In genomic region chr2:160214461-160215055, GRCh38 we compare ENCODE assay signal across 12 cellular contexts. TPM values are rescaled to one million over a fixed set of nuclear protein-coding genes. Genes with fewer than 3 reads are reported as not detected.
DNase-seq lines count a peak whose midpoint lies in the region; ATAC-seq and TF ChIP-seq lines count a peak whose summit lies in the region.
"Had no signal": no experiment of that assay in that cellular context is flagged by ENCODE, and none has a peak within 500 bp of the region (broad histone marks: within the 10 kb centered on the region; RNA-seq: fewer than 3 reads in every experiment).

No MANE protein-coding gene starts in this region.

- POLR2A ChIA-PET in activated CD8-positive, alpha-beta T cell treated with anti-CD3 and anti-CD28 coated beads for 36 hours (lab: Charles Lee): no interaction called here

- TF ChIP-seq CTCF in activated CD8-positive, alpha-beta T cell treated with anti-CD3 and anti-CD28 coated beads for 36 hours (IDR thresholded peaks at IDR 0.05): no peak

- no peak overlapping the region for H3K27ac Mint-ChIP-seq in activated T-helper 2 cell treated with anti-CD3 and anti-CD28 coated beads, Interferon-gamma antibody, Interleukin-2, Interleukin-4, amounts not matched to agents 10 μg/mL and 5 μg/mL and 100 μg/mL, durations not matched to agents 14 hours and 24 hours and 36 hours
- no peak overlapping the region for H3K27ac Mint-ChIP-seq in activated CD8-positive, alpha-beta T cell treated with anti-CD3 and anti-CD28 coated beads for 36 hours
- H3K27ac Mint-ChIP-seq: activated naive CD8-positive, alpha-beta T cell treated with anti-CD3 and anti-CD28 coated beads, Interleukin-2, amount 10 ng/mL, durations not matched to agents 7 days and 5 days; naive B cell had no signal

- DNase-seq in ACHN (peak; percentile 97), HS-5 (ENCODE audit: low read depth) (peak; percentile 79), amniotic stem cell (lab: John Stamatoyannopoulos, UW) (peak; percentile 29), kidney glomerular epithelial cell (lab: John Stamatoyannopoulos, UW) (peak; percentile 91), caudate nucleus (lab: John Stamatoyannopoulos, UW) (no peak), NCI-H510A treated with DMSO at 0.1 percent for 48 hours (lab: John Stamatoyannopoulos, UW) (no peak)
- no peak for DNase-seq in activated T-helper 2 cell treated with anti-CD3 and anti-CD28 coated beads, Interferon-gamma antibody, Interleukin-2, Interleukin-4, amounts not matched to agents 10 μg/mL and 5 μg/mL and 100 μg/mL, durations not matched to agents 14 hours and 24 hours and 36 hours (ENCODE audit: low spot score)
- DNase-seq in activated CD8-positive, alpha-beta T cell treated with anti-CD3 and anti-CD28 coated beads for 36 hours: no peak
- DNase-seq: activated naive CD8-positive, alpha-beta T cell treated with anti-CD3 and anti-CD28 coated beads, Interleukin-2, amount 10 ng/mL, durations not matched to agents 7 days and 5 days; DMS79 treated with DMSO at 0.1 percent for 48 hours; naive B cell; substantia nigra had no signal

- in situ Hi-C loops in ACHN (cut with HindIII; ENCODE audit: low pct_ligation_motif_present, low pct_unique_long_range_greater_than_20kb, low sequenced_read_pairs): no loop called here

- intact Hi-C loops in activated T-helper 2 cell treated with anti-CD3 and anti-CD28 coated beads, Interferon-gamma antibody, Interleukin-2, Interleukin-4, amounts not matched to agents 10 μg/mL and 5 μg/mL and 100 μg/mL, durations not matched to agents 14 hours and 24 hours and 36 hours (cut with micrococcal nuclease): no loop called here
- intact Hi-C loops in activated CD8-positive, alpha-beta T cell treated with anti-CD3 and anti-CD28 coated beads for 36 hours (cut with micrococcal nuclease): no loop called here

- no peak overlapping the region for H3K4me3 Mint-ChIP-seq in activated T-helper 2 cell treated with anti-CD3 and anti-CD28 coated beads, Interferon-gamma antibody, Interleukin-2, Interleukin-4, amounts not matched to agents 10 μg/mL and 5 μg/mL and 100 μg/mL, durations not matched to agents 14 hours and 24 hours and 36 hours (ENCODE audit: low read depth)
- H3K4me3 Mint-ChIP-seq in activated CD8-positive, alpha-beta T cell treated with anti-CD3 and anti-CD28 coated beads for 36 hours: no peak overlapping the region
- H3K4me3 Mint-ChIP-seq: activated naive CD8-positive, alpha-beta T cell treated with anti-CD3 and anti-CD28 coated beads, Interleukin-2, amount 10 ng/mL, durations not matched to agents 7 days and 5 days; naive B cell had no signal

- CTCF ChIA-PET in activated CD8-positive, alpha-beta T cell treated with anti-CD3 and anti-CD28 coated beads for 36 hours (lab: Charles Lee): interaction anchor here (1.3 kb wide), 1 partner anchor 104 kb away, joined by 3 read pairs; no protein-coding TSS in a partner anchor

- no peaks in the 10 kb centered on the region for H3K9me3 Mint-ChIP-seq in activated T-helper 2 cell treated with anti-CD3 and anti-CD28 coated beads, Interferon-gamma antibody, Interleukin-2, Interleukin-4, amounts not matched to agents 10 μg/mL and 5 μg/mL and 100 μg/mL, durations not matched to agents 14 hours and 24 hours and 36 hours
- H3K9me3 Mint-ChIP-seq in activated CD8-positive, alpha-beta T cell treated with anti-CD3 and anti-CD28 coated beads for 36 hours: no peaks in the 10 kb centered on the region
- H3K9me3 Mint-ChIP-seq: activated naive CD8-positive, alpha-beta T cell treated with anti-CD3 and anti-CD28 coated beads, Interleukin-2, amount 10 ng/mL, durations not matched to agents 7 days and 5 days; naive B cell had no signal

- no peak for ATAC-seq in activated CD8-positive, alpha-beta T cell treated with anti-CD3 and anti-CD28 coated beads for 36 hours

- H3K27me3 Mint-ChIP-seq in activated T-helper 2 cell treated with anti-CD3 and anti-CD28 coated beads, Interferon-gamma antibody, Interleukin-2, Interleukin-4, amounts not matched to agents 10 μg/mL and 5 μg/mL and 100 μg/mL, durations not matched to agents 14 hours and 24 hours and 36 hours (ENCODE audit: low read depth): peaks cover 32% of the 10 kb centered on the region
- peaks cover 7% of the 10 kb centered on the region for H3K27me3 Mint-ChIP-seq in activated CD8-positive, alpha-beta T cell treated with anti-CD3 and anti-CD28 coated beads for 36 hours

- no peak overlapping the region for H3K27ac ChIP-seq in caudate nucleus (ENCODE audit: low read depth, low read length)

- no peaks in the 10 kb centered on the region for H3K36me3 Mint-ChIP-seq in activated T-helper 2 cell treated with anti-CD3 and anti-CD28 coated beads, Interferon-gamma antibody, Interleukin-2, Interleukin-4, amounts not matched to agents 10 μg/mL and 5 μg/mL and 100 μg/mL, durations not matched to agents 14 hours and 24 hours and 36 hours (ENCODE audit: low read depth)
- no peaks in the 10 kb centered on the region for H3K36me3 Mint-ChIP-seq in activated CD8-positive, alpha-beta T cell treated with anti-CD3 and anti-CD28 coated beads for 36 hours (ENCODE audit: low read depth)
- H3K36me3 Mint-ChIP-seq: naive B cell had no signal

- peaks cover 11% of the 10 kb centered on the region for H3K4me1 Mint-ChIP-seq in activated T-helper 2 cell treated with anti-CD3 and anti-CD28 coated beads, Interferon-gamma antibody, Interleukin-2, Interleukin-4, amounts not matched to agents 10 μg/mL and 5 μg/mL and 100 μg/mL, durations not matched to agents 14 hours and 24 hours and 36 hours (ENCODE audit: low read depth)
- H3K4me1 Mint-ChIP-seq in activated CD8-positive, alpha-beta T cell treated with anti-CD3 and anti-CD28 coated beads for 36 hours (ENCODE audit: low read depth): peaks cover 13% of the 10 kb centered on the region

RNA-seq across cellular contexts. Expression of gene ITGB6, which starts 14.5 kb away (rescaled TPM):
- total RNA-seq in activated T-helper 2 cell treated with anti-CD3 and anti-CD28 coated beads, Interferon-gamma antibody, Interleukin-2, Interleukin-4, amounts not matched to agents 10 μg/mL and 5 μg/mL and 100 μg/mL, durations not matched to agents 14 hours and 24 hours and 36 hours: not detected in 2 replicates
- not detected for total RNA-seq in activated CD8-positive, alpha-beta T cell treated with anti-CD3 and anti-CD28 coated beads for 36 hours
- total RNA-seq: activated naive CD8-positive, alpha-beta T cell treated with anti-CD3 and anti-CD28 coated beads, Interleukin-2, amount 10 ng/mL, durations not matched to agents 7 days and 5 days had no signal

Comparison
In these comparisons a context has a peak if more than half of its experiments do, and no peak if none do; other contexts are left out.
1. DNase-seq: peak in ACHN (single experiment), HS-5 (single experiment), amniotic stem cell (single experiment) and kidney glomerular epithelial cell (single experiment); none in caudate nucleus (0 of 61), activated T-helper 2 cell treated with anti-CD3 and anti-CD28 coated beads, Interferon-gamma antibody, Interleukin-2, Interleukin-4, amounts not matched to agents 10 μg/mL and 5 μg/mL and 100 μg/mL, durations not matched to agents 14 hours and 24 hours and 36 hours (single experiment), activated CD8-positive, alpha-beta T cell treated with anti-CD3 and anti-CD28 coated beads for 36 hours (single experiment) and NCI-H510A treated with DMSO at 0.1 percent for 48 hours (single experiment).